In genomic region chr16:88684569-88685155, GRCh38 we compare ENCODE assay signal across 10 cellular contexts. TPM values are rescaled to one million over a fixed set of nuclear protein-coding genes. Genes with fewer than 3 reads are reported as not detected.
DNase-seq lines count a peak whose midpoint lies in the region; ATAC-seq, FAIRE-seq and TF ChIP-seq lines count a peak whose summit lies in the region.
"Had no signal": no experiment of that assay in that cellular context is flagged by ENCODE, and none has a peak within 500 bp of the region (broad histone marks: within the 10 kb centered on the region; RNA-seq: fewer than 3 reads in every experiment).

No MANE protein-coding gene starts in this region.

- peak overlapping the region in 7 of 10 experiments; percentile 67 to 82 (median 79); a peak in 11 of 20 replicates for H3K4me3 ChIP-seq in BLaER1 treated with 17β-estradiol and CSF1 and Interleukin-3, amounts not matched to agents 10 nM and 100 nM
- H3K4me3 ChIP-seq in DOHH2 (ENCODE audit: low read length) (peak overlapping the region; percentile 78), keratinocyte (ENCODE audit: control insufficient read depth in 2 of 3, extremely low read depth in 1 of 3, insufficient read depth in 2 of 3, low read depth in 1 of 3, low read length in 3 of 3) (no peak overlapping the region), breast epithelium (no peak overlapping the region)

- ATAC-seq in WTC11, result no peak

- peaks cover 52 to 73% (median 67%) of the 10 kb centered on the region in 10 experiments for H3K4me1 ChIP-seq in BLaER1 treated with 17β-estradiol and CSF1 and Interleukin-3, amounts not matched to agents 10 nM and 100 nM
- H3K4me1 ChIP-seq in DOHH2 (ENCODE audit: control insufficient read depth, low read length), result peaks cover 59% of the 10 kb centered on the region
- H3K4me1 ChIP-seq in keratinocyte (ENCODE audit: control insufficient read depth, extremely low read depth, insufficient read depth, low read length), result peaks cover 14% of the 10 kb centered on the region
- H3K4me1 ChIP-seq in breast epithelium, result peaks cover 6 to 8% of the 10 kb centered on the region in 2 donors

- H2AFZ ChIP-seq in keratinocyte (ENCODE audit: control insufficient read depth, low read length), result no peak overlapping the region

- H3K27me3 ChIP-seq in BLaER1 treated with 17β-estradiol and CSF1 and Interleukin-3, amounts not matched to agents 10 nM and 100 nM, result peaks cover 0 to 6% (median 0%) of the 10 kb centered on the region in 11 experiments; a peak in 5 of 22 replicates
- H3K27me3 ChIP-seq in DOHH2 (ENCODE audit: control insufficient read depth, low read length) (peaks cover 8% of the 10 kb centered on the region), keratinocyte (ENCODE audit: control insufficient read depth, extremely low read depth, insufficient read depth, low read length) (peaks cover 58% of the 10 kb centered on the region), breast epithelium (peaks cover 0 to 21% of the 10 kb centered on the region in 2 donors)

- no peaks in the 10 kb centered on the region for H3K9me3 Mint-ChIP-seq in WTC11

- no peaks in the 10 kb centered on the region for H3K9me3 ChIP-seq in BLaER1 treated with 17β-estradiol and CSF1 and Interleukin-3, amounts not matched to agents 10 nM and 100 nM (replicated peaks in 1 of 11)
- H3K9me3 ChIP-seq in DOHH2 (ENCODE audit: control insufficient read depth, insufficient read depth, low read length) (no peaks in the 10 kb centered on the region), keratinocyte (ENCODE audit: control insufficient read depth, low read depth, low read length) (no peaks in the 10 kb centered on the region), breast epithelium (no peaks in the 10 kb centered on the region)

- peaks cover 16% of the 10 kb centered on the region for H3F3A ChIP-seq in DOHH2 (ENCODE audit: control insufficient read depth, insufficient read depth)

- peaks cover 15% of the 10 kb centered on the region for H3K4me1 Mint-ChIP-seq in WTC11

- no peak for TF ChIP-seq POLR2A in breast epithelium (IDR thresholded peaks at IDR 0.05)

- H3K27ac Mint-ChIP-seq in WTC11, result no peak overlapping the region

- no peaks in the 10 kb centered on the region for H3K9me2 ChIP-seq in DOHH2 (replicated peaks; ENCODE audit: control insufficient read depth, low read length)

- peak overlapping the region; percentile 90 to 100 (median 98) for H3K4me2 ChIP-seq in BLaER1 treated with 17β-estradiol and CSF1 and Interleukin-3, amounts not matched to agents 10 nM and 100 nM
- H3K4me2 ChIP-seq in DOHH2 (ENCODE audit: low read length) (peak overlapping the region; percentile 95), keratinocyte (ENCODE audit: control insufficient read depth, extremely low read depth, insufficient read depth, low read depth, low read length) (peak overlapping the region; percentile 85)

- peak overlapping the region; percentile 74 for H3K4me3 Mint-ChIP-seq in WTC11

- H3K27ac ChIP-seq in BLaER1 treated with 17β-estradiol and CSF1 and Interleukin-3, amounts not matched to agents 10 nM and 100 nM, result peak overlapping the region in 8 of 11 experiments; percentile 15 to 74 (median 38); a peak in 12 of 22 replicates
- H3K27ac ChIP-seq in DOHH2 (ENCODE audit: low read depth, low read length) (no peak overlapping the region), keratinocyte (ENCODE audit: control insufficient read depth, insufficient read depth, low read length) (no peak overlapping the region), breast epithelium (no peak overlapping the region)

- TF ChIP-seq CTCF in DOHH2 (IDR thresholded peaks at IDR 0.05; ENCODE audit: low read depth, low read length, poor library complexity, severe bottlenecking) (no peak), WTC11 (IDR thresholded peaks at IDR 0.05) (no peak), keratinocyte (optimal IDR thresholded peaks at IDR 0.05 in 1 of 3, IDR thresholded peaks at IDR 0.05 in 1 of 3, conservative IDR thresholded peaks at IDR 0.05 in 1 of 3; ENCODE audit: extremely low read depth in 1 of 3, insufficient read depth in 2 of 3, low read length in 3 of 3) (no peak), breast epithelium (IDR thresholded peaks at IDR 0.05) (no peak)

- H3K27me3 Mint-ChIP-seq in WTC11 (ENCODE audit: low read depth), result peaks cover 28% of the 10 kb centered on the region

- POLR2A ChIA-PET in WTC11 (lab: Charles Lee), result no interaction called here

- DNase-seq in WTC11 (ENCODE audit: low spot score) (no peak), keratinocyte (ENCODE audit: low read depth, low spot score) (no peak), KG1 (lab: John Stamatoyannopoulos, UW) (no peak), breast epithelium (ENCODE audit: low spot score in 2 of 2) (no peak), HTR-8/SVneo (ENCODE audit: insufficient read length, low spot score) (no peak)
- no peak for DNase-seq in stimulated activated CD4-positive, alpha-beta T cell treated with anti-CD3 and anti-CD28 coated beads, Interleukin-15, amount 100 ng/mL, for 24 hours
- DNase-seq: COR-L47, NCI-H187 treated with DMSO at 0.1 percent for 48 hours had no signal

- dilution Hi-C loops in keratinocyte (cut with MboI; ENCODE audit: extremely low pct_ligation_motif_present, low sequenced_read_pairs), result no loop called here

- peaks cover 2% of the 10 kb centered on the region; the same call in 1 of the 2 replicates for H3K36me3 Mint-ChIP-seq in WTC11

- peaks cover 0 to 9% (median 0%) of the 10 kb centered on the region in 11 experiments; a peak in 5 of 22 replicates for H3K36me3 ChIP-seq in BLaER1 treated with 17β-estradiol and CSF1 and Interleukin-3, amounts not matched to agents 10 nM and 100 nM
- H3K36me3 ChIP-seq in DOHH2 (ENCODE audit: control insufficient read depth, low read length), result peaks cover 5% of the 10 kb centered on the region
- H3K36me3 ChIP-seq in keratinocyte (ENCODE audit: control insufficient read depth in 2 of 2, extremely low read depth in 1 of 2, insufficient read depth in 2 of 2, low read length in 2 of 2), result no peaks in the 10 kb centered on the region
- no peaks in the 10 kb centered on the region for H3K36me3 ChIP-seq in breast epithelium

- H3K79me2 ChIP-seq in DOHH2 (ENCODE audit: control insufficient read depth, low read length), result no peaks in the 10 kb centered on the region
- H3K79me2 ChIP-seq in keratinocyte (ENCODE audit: control insufficient read depth, insufficient read depth, low read length), result no peaks in the 10 kb centered on the region

- H4K20me1 ChIP-seq in BLaER1 treated with 17β-estradiol and CSF1 and Interleukin-3, amounts not matched to agents 10 nM and 100 nM, result peaks cover 0 to 14% (median 0%) of the 10 kb centered on the region in 11 experiments; a peak in 4 of 22 replicates
- H4K20me1 ChIP-seq in DOHH2 (ENCODE audit: control insufficient read depth, insufficient read depth, low read depth, low read length), result no peaks in the 10 kb centered on the region
- peaks cover 2% of the 10 kb centered on the region for H4K20me1 ChIP-seq in keratinocyte (ENCODE audit: control insufficient read depth, extremely low read depth, insufficient read depth, low read length)

- H3K9ac ChIP-seq in BLaER1 treated with 17β-estradiol and CSF1 and Interleukin-3, amounts not matched to agents 10 nM and 100 nM, result peak overlapping the region in 10 of 11 experiments; percentile 7 to 81 (median 77); a peak in 16 of 22 replicates
- H3K9ac ChIP-seq in keratinocyte (ENCODE audit: control insufficient read depth, extremely low read depth, insufficient read depth, low read length), result no peak overlapping the region

- no peaks in the 10 kb centered on the region for H3K9me1 ChIP-seq in keratinocyte (ENCODE audit: control insufficient read depth, extremely low read depth, insufficient read depth, low read length)

- intact Hi-C loops in breast epithelium (cut with DNase I; ENCODE audit: low total_unique reads), result no loop called here

- FAIRE-seq in keratinocyte (lab: Jason Lieb, UNC), result no peak
- no peak for FAIRE-seq in HTR-8/SVneo (lab: Jason Lieb, UNC)

- CTCF ChIA-PET in WTC11 (lab: Charles Lee), result interaction anchor here (0.9 to 5.8 kb wide), 18 partner anchors 12 to 178 kb away, joined by 3 to 111 read pairs (median 6); partner anchors contain the start of genes GALNS, IL17C, MVD and TRAPPC2L

RNA-seq across cellular contexts. Expression of gene SNAI3, which starts 1.6 kb away (rescaled TPM):
- total RNA-seq in WTC11 (2021) (8.0 to 9.4 TPM (median 9.1 TPM) in 3 replicates), breast epithelium (under 1 TPM; 0.66 to 0.96 (median 0.73) TPM)
- polyA plus RNA-seq in keratinocyte, result not detected in 3 replicates
- polyA plus RNA-seq in keratinocyte (2011; ENCODE audit: low read depth), result not detected
- not detected in 2 replicates for polyA plus RNA-seq in keratinocyte (2011; cell fraction: cytosol; rRNA removed)
- not detected in 2 replicates for polyA plus RNA-seq in keratinocyte (2011; cell fraction: nucleus; rRNA removed)
- 0.11 TPM in 2 replicates for polyA plus RNA-seq in keratinocyte (2012; ENCODE audit: low replicate concordance)
- polyA minus RNA-seq in keratinocyte, result not detected in 3 replicates
- not detected for polyA minus RNA-seq in keratinocyte (2011; cell fraction: cytosol; rRNA and poly(A)+ RNA removed)
- not detected in 2 replicates for polyA minus RNA-seq in keratinocyte (2011; cell fraction: nucleus; rRNA and poly(A)+ RNA removed)

RNA-seq across cellular contexts. Expression of gene RNF166, which starts 21.5 kb away (rescaled TPM):
- 38.5 to 46.2 TPM (median 40.5 TPM) in 3 replicates for total RNA-seq in WTC11 (2021)
- 3.2 to 4.7 TPM (median 3.4 TPM) in 3 replicates for polyA plus RNA-seq in keratinocyte
- polyA plus RNA-seq in keratinocyte (2011; ENCODE audit: low read depth), result 3.3 TPM
- polyA plus RNA-seq in keratinocyte (2011; cell fraction: cytosol; rRNA removed), result 2.1 and 4.6 TPM in 2 replicates
- 5.0 and 8.5 TPM in 2 replicates for polyA plus RNA-seq in keratinocyte (2011; cell fraction: nucleus; rRNA removed)
- 4.0 and 4.4 TPM in 2 replicates for polyA plus RNA-seq in keratinocyte (2012; ENCODE audit: low replicate concordance)
- polyA minus RNA-seq in keratinocyte, result 2.0 to 8.1 TPM (median 2.4 TPM) in 3 replicates
- 10.2 TPM for polyA minus RNA-seq in keratinocyte (2011; cell fraction: cytosol; rRNA and poly(A)+ RNA removed)
- 3.8 and 4.0 TPM in 2 replicates for polyA minus RNA-seq in keratinocyte (2011; cell fraction: nucleus; rRNA and poly(A)+ RNA removed)
- total RNA-seq in breast epithelium, result 10 to 100 TPM; 19.2 to 22.0 (median 21.9) TPM

RNA-seq across cellular contexts. Expression of gene CTU2, which starts 21.6 kb away (rescaled TPM):
- total RNA-seq in WTC11 (2021), result 42.1 to 52.4 TPM (median 43.7 TPM) in 3 replicates
- 6.3 to 10.0 TPM (median 7.4 TPM) in 3 replicates for polyA plus RNA-seq in keratinocyte
- 13.6 TPM for polyA plus RNA-seq in keratinocyte (2011; ENCODE audit: low read depth)
- polyA plus RNA-seq in keratinocyte (2011; cell fraction: cytosol; rRNA removed), result 2.6 and 8.7 TPM in 2 replicates
- polyA plus RNA-seq in keratinocyte (2011; cell fraction: nucleus; rRNA removed), result 8.2 and 11.1 TPM in 2 replicates
- polyA plus RNA-seq in keratinocyte (2012; ENCODE audit: low replicate concordance), result 12.3 and 14.6 TPM in 2 replicates
- 5.0 to 9.6 TPM (median 5.2 TPM) in 3 replicates for polyA minus RNA-seq in keratinocyte
- polyA minus RNA-seq in keratinocyte (2011; cell fraction: cytosol; rRNA and poly(A)+ RNA removed), result 29.7 TPM
- 6.5 and 7.2 TPM in 2 replicates for polyA minus RNA-seq in keratinocyte (2011; cell fraction: nucleus; rRNA and poly(A)+ RNA removed)
- total RNA-seq in breast epithelium, result 1 to 10 TPM; 7.3 to 8.2 (median 7.8) TPM

RNA-seq across cellular contexts. Expression of gene MVD, which starts 21.8 kb away (rescaled TPM):
- total RNA-seq in WTC11 (2021) (96.9 to 113 TPM (median 109 TPM) in 3 replicates), breast epithelium (10 to 100 TPM; 17.4 to 21.3 (median 19.0) TPM)
- polyA plus RNA-seq in keratinocyte, result 59.6 to 85.7 TPM (median 70.6 TPM) in 3 replicates
- 6.2 TPM for polyA plus RNA-seq in keratinocyte (2011; ENCODE audit: low read depth)
- polyA plus RNA-seq in keratinocyte (2011; cell fraction: cytosol; rRNA removed), result 27.1 and 81.7 TPM in 2 replicates
- polyA plus RNA-seq in keratinocyte (2011; cell fraction: nucleus; rRNA removed), result 85.4 and 108 TPM in 2 replicates
- 29.7 and 186 TPM in 2 replicates for polyA plus RNA-seq in keratinocyte (2012; ENCODE audit: low replicate concordance)
- polyA minus RNA-seq in keratinocyte, result 29.4 to 82.0 TPM (median 32.6 TPM) in 3 replicates
- polyA minus RNA-seq in keratinocyte (2011; cell fraction: cytosol; rRNA and poly(A)+ RNA removed), result 113 TPM
- polyA minus RNA-seq in keratinocyte (2011; cell fraction: nucleus; rRNA and poly(A)+ RNA removed), result 43.2 and 50.2 TPM in 2 replicates

RNA-seq across cellular contexts. Expression of gene CYBA, which starts 33.8 kb away (rescaled TPM):
- total RNA-seq in WTC11 (2021) (169 to 219 TPM (median 207 TPM) in 3 replicates), breast epithelium (100 to 1,000 TPM; 138 to 194 (median 180) TPM)
- 4.4 to 22.7 TPM (median 7.7 TPM) in 3 replicates for polyA plus RNA-seq in keratinocyte
- 0.57 TPM for polyA plus RNA-seq in keratinocyte (2011; ENCODE audit: low read depth)
- polyA plus RNA-seq in keratinocyte (2011; cell fraction: cytosol; rRNA removed), result 4.6 and 19.9 TPM in 2 replicates
- 14.9 and 28.4 TPM in 2 replicates for polyA plus RNA-seq in keratinocyte (2011; cell fraction: nucleus; rRNA removed)
- polyA plus RNA-seq in keratinocyte (2012; ENCODE audit: low replicate concordance), result 3.4 and 14.6 TPM in 2 replicates
- polyA minus RNA-seq in keratinocyte, result 3.8 to 15.7 TPM (median 7.3 TPM) in 3 replicates
- 40.9 TPM for polyA minus RNA-seq in keratinocyte (2011; cell fraction: cytosol; rRNA and poly(A)+ RNA removed)
- polyA minus RNA-seq in keratinocyte (2011; cell fraction: nucleus; rRNA and poly(A)+ RNA removed), result 13.5 and 14.9 TPM in 2 replicates

Comparison
In these comparisons a context has a peak if more than half of its experiments do, and no peak if none do; other contexts are left out.
1. H3K27ac ChIP-seq: peak in BLaER1 treated with 17β-estradiol and CSF1 and Interleukin-3, amounts not matched to agents 10 nM and 100 nM (8 of 11); none in DOHH2 (single experiment), keratinocyte (single experiment) and breast epithelium (0 of 2).
2. H3K4me3 ChIP-seq: peak in BLaER1 treated with 17β-estradiol and CSF1 and Interleukin-3, amounts not matched to agents 10 nM and 100 nM (7 of 10) and DOHH2 (single experiment); none in keratinocyte (0 of 3) and breast epithelium (0 of 3).
3. Peak in every context shown above with its lines, with median percentiles within 50 percentile points of each other: H3K4me2 ChIP-seq.